In the genomic region with DNA sequence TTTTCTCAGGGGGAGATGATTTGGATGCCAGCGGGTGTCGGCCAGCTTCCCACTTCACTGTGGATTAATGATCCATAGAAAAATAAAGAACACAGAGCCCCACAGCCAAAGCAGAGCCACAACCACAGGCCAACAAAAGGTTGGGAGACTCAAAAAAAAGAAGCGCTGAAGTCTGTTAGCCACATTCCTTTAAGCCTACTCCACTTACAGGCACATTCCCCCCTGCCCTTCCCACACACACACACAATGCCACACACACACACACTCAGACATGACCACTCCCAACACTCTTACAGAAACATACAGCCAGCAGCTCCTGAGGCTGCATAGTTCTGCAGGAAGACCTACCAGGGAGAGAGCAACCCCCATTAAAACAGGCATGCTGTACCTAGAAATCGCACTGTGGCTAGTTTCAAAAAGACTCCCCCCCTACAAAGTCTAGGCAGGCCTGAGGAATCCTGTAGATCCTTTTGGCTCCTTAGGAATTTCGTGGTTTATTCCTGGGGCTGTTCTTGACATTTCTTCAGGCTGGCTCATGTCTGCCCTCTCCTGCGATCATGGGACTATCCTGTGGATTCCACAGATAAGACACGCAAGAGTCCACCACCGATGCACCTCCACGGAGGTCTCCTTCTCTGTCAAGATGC, we compare ENCODE assay signal across 22 cellular contexts.
DNase-seq lines count a peak whose midpoint lies in the region; ATAC-seq and TF ChIP-seq lines count a peak whose summit lies in the region.
"Had no signal": no experiment of that assay in that cellular context is flagged by ENCODE, and none has a peak within 500 bp of the region (broad histone marks: within the 10 kb centered on the region; RNA-seq: fewer than 3 reads in every experiment).

No MANE protein-coding gene starts in this region.

- H3K27me3 ChIP-seq in GM23248 (replicated peaks; ENCODE audit: insufficient read depth) (no peaks in the 10 kb centered on the region), body of pancreas (no peaks in the 10 kb centered on the region), thyroid gland (no peaks in the 10 kb centered on the region), osteoblast (ENCODE audit: insufficient read depth, low read length) (no peaks in the 10 kb centered on the region)

- intact Hi-C loops in body of pancreas (cut with DNase I) (no loop called here), thyroid gland (cut with DNase I) (no loop called here)

- no peak overlapping the region for H3K4me2 ChIP-seq in GM23248 (ENCODE audit: unreplicated experiment)
- no peak overlapping the region for H3K4me2 ChIP-seq in osteoblast (ENCODE audit: insufficient read depth, low read length)
- H3K4me2 ChIP-seq: GM23338, PC-9 had no signal

- H3K79me2 ChIP-seq in GM23248 (ENCODE audit: insufficient read depth) (no peaks in the 10 kb centered on the region), osteoblast (ENCODE audit: insufficient read depth, low read length) (no peaks in the 10 kb centered on the region)

- in situ Hi-C loops in GM23248 (cut with MboI), result no loop called here

- DNase-seq in AG20443 (ENCODE audit: low spot score) (peak; percentile 18), GM23248 (peak; percentile 24), body of pancreas (no peak), thyroid gland (peak; percentile 9 to 21), osteoblast (ENCODE audit: insufficient read length, low spot score, missing footprints) (no peak)
- DNase-seq in activated CD8-positive, alpha-beta memory T cell treated with anti-CD3 and anti-CD28 coated beads, Interleukin-2, amount 50 U/mL, for 48 hours, result no peak
- DNase-seq: C1 segment of cervical spinal cord; Caco-2; CD4-positive, alpha-beta memory T cell; DMS79 treated with DMSO at 0.1 percent for 48 hours; H9; Kasumi-1; NCI-H1105 treated with DMSO at 0.1 percent for 48 hours; NCI-H146; NCI-H2029; NCI-H526 treated with DMSO at 0.1 percent for 48 hours; PC-9; Right ventricle myocardium superior; RPMI8226 had no signal

- no peaks in the 10 kb centered on the region for H3F3A ChIP-seq in GM23248 (ENCODE audit: insufficient read depth)

- peak; percentile 6 for ATAC-seq in body of pancreas
- no peak for ATAC-seq in GM21526 (IDR thresholded peaks at IDR 0.05; ENCODE audit: low FRiP score, unreplicated experiment)
- ATAC-seq: GM23338, K562 had no signal

- H3K4me3 ChIP-seq in GM23248 (no peak overlapping the region), body of pancreas (no peak overlapping the region), thyroid gland (replicated peaks in 1 of 3) (no peak overlapping the region), osteoblast (ENCODE audit: insufficient read depth, low read length) (no peak overlapping the region)
- H3K4me3 ChIP-seq: GM23338, K562, PC-9 had no signal

- H3K27ac ChIP-seq in GM23248 (no peak overlapping the region), body of pancreas (peak overlapping the region in 2 of 4 donors; percentile 30 to 32), thyroid gland (no peak overlapping the region), osteoblast (ENCODE audit: low read depth, low read length) (no peak overlapping the region)
- H3K27ac ChIP-seq: PC-9 had no signal

- no peak overlapping the region for H3K9ac ChIP-seq in GM23248

- H2AFZ ChIP-seq in GM23248, result no peak overlapping the region
- H2AFZ ChIP-seq in osteoblast (ENCODE audit: low read length), result no peak overlapping the region
- H2AFZ ChIP-seq: GM23338, PC-9 had no signal

- no peaks in the 10 kb centered on the region for H3K36me3 ChIP-seq in GM23248 (ENCODE audit: low read depth)
- no peaks in the 10 kb centered on the region for H3K36me3 ChIP-seq in body of pancreas (replicated peaks in 1 of 2; ENCODE audit: insufficient read depth in 1 of 2, low read depth in 2 of 2)
- no peaks in the 10 kb centered on the region for H3K36me3 ChIP-seq in thyroid gland
- no peaks in the 10 kb centered on the region for H3K36me3 ChIP-seq in osteoblast (ENCODE audit: insufficient read depth, low read length)

- no peaks in the 10 kb centered on the region for H3K4me1 ChIP-seq in GM23248 (ENCODE audit: insufficient read depth)
- peaks cover 15% of the 10 kb centered on the region for H3K4me1 ChIP-seq in body of pancreas
- no peaks in the 10 kb centered on the region for H3K4me1 ChIP-seq in thyroid gland
- no peaks in the 10 kb centered on the region for H3K4me1 ChIP-seq in osteoblast (ENCODE audit: insufficient read depth, low read length)
- H3K4me1 ChIP-seq: Caco-2 had no signal

- H3K9me2 ChIP-seq in GM23248 (ENCODE audit: insufficient read depth), result no peaks in the 10 kb centered on the region

- TF ChIP-seq CTCF in body of pancreas (IDR thresholded peaks at IDR 0.05), result no peak
- no peak for TF ChIP-seq CTCF in thyroid gland (IDR thresholded peaks at IDR 0.05)
- TF ChIP-seq CTCF in osteoblast (IDR thresholded peaks at IDR 0.05; ENCODE audit: extremely low read depth, low read depth, low read length), result no peak

- H4K20me1 ChIP-seq in GM23248 (ENCODE audit: insufficient read depth) (no peaks in the 10 kb centered on the region), osteoblast (ENCODE audit: insufficient read depth, low read length) (no peaks in the 10 kb centered on the region)

- WGBS in GM23248 (ENCODE audit: low coverage in 1 of 2, low lambda C conversion rate in 2 of 2, missing lambda C conversion rate in 2 of 2), 2 experiments, result 67% methylated on average over 6 to 9 of the region's 9 CpGs
- WGBS in body of pancreas, 2 donors, result 75 to 80% methylated on average over 1 to 8 of the region's 9 CpGs
- 76 to 90% methylated on average over 5 to 9 of the region's 9 CpGs for WGBS in thyroid gland, 2 donors

- no peak for TF ChIP-seq POLR2A in body of pancreas (IDR thresholded peaks at IDR 0.05)
- TF ChIP-seq POLR2A in thyroid gland (IDR thresholded peaks at IDR 0.05), result no peak

- no peaks in the 10 kb centered on the region for H3K9me3 ChIP-seq in GM23248 (ENCODE audit: low read depth)
- H3K9me3 ChIP-seq in body of pancreas, result no peaks in the 10 kb centered on the region
- H3K9me3 ChIP-seq in thyroid gland, result no peaks in the 10 kb centered on the region
- H3K9me3 ChIP-seq in osteoblast (ENCODE audit: low read depth, low read length), result no peaks in the 10 kb centered on the region
- H3K9me3 ChIP-seq: Caco-2 had no signal

Comparison
In these comparisons a context has a peak if more than half of its experiments do, and no peak if none do; other contexts are left out.
1. DNase-seq: peak in AG20443 (single experiment), GM23248 (single experiment) and thyroid gland (2 of 2); none in body of pancreas (0 of 4), activated CD8-positive, alpha-beta memory T cell treated with anti-CD3 and anti-CD28 coated beads, Interleukin-2, amount 50 U/mL, for 48 hours (single experiment) and osteoblast (single experiment).